In the genomic region with DNA sequence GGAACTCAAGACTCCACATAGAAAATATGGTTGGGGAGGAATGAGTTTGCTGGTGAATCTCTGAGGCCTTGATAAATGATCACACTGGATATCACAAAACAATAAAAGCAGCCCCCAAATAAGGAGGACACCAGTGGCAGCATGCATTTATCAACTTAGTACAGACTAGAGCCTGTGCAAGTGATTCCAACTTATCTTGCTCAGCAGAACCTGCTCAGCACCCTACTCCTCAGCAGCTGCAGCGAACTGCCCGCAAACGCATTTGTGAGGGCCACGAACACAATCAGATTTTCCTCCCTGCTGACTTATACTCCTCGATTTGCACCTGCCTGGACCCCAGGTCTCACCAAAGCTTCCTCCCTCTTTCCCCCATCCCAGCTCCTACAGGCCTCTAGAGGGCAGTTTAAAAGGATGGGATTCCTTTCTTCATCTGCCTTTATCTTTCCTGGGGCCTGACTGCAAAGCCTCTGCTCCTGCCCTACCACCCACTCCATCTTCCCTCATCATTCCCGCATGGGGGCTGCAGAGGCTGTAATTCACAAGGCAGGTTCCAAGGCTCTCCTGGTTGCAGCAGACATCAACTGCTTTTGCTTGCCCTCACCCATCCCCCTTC, we compare ENCODE assay signal across 1 cellular context.
TF ChIP-seq lines count a peak whose summit lies in the region.

No MANE protein-coding gene starts in this region.

TF ChIP-seq in WTC11, 78 proteins besides CTCF, POLR2A, EP300 and RAD21:
- TF ChIP-seq, protein P1, sequence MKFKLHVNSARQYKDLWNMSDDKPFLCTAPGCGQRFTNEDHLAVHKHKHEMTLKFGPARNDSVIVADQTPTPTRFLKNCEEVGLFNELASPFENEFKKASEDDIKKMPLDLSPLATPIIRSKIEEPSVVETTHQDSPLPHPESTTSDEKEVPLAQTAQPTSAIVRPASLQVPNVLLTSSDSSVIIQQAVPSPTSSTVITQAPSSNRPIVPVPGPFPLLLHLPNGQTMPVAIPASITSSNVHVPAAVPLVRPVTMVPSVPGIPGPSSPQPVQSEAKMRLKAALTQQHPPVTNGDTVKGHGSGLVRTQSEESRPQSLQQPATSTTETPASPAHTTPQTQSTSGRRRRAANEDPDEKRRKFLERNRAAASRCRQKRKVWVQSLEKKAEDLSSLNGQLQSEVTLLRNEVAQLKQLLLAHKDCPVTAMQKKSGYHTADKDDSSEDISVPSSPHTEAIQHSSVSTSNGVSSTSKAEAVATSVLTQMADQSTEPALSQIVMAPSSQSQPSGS (CRISPR knock-in tag; IDR thresholded peaks at IDR 0.05; ENCODE audit: borderline replicate concordance, low read depth), result no peak
- TF ChIP-seq ZNF423 (CRISPR knock-in tag; IDR thresholded peaks at IDR 0.05), result no peak
- TF ChIP-seq RELA (CRISPR knock-in tag; IDR thresholded peaks at IDR 0.05; ENCODE audit: borderline replicate concordance), result no peak
- TF ChIP-seq, protein P2, sequence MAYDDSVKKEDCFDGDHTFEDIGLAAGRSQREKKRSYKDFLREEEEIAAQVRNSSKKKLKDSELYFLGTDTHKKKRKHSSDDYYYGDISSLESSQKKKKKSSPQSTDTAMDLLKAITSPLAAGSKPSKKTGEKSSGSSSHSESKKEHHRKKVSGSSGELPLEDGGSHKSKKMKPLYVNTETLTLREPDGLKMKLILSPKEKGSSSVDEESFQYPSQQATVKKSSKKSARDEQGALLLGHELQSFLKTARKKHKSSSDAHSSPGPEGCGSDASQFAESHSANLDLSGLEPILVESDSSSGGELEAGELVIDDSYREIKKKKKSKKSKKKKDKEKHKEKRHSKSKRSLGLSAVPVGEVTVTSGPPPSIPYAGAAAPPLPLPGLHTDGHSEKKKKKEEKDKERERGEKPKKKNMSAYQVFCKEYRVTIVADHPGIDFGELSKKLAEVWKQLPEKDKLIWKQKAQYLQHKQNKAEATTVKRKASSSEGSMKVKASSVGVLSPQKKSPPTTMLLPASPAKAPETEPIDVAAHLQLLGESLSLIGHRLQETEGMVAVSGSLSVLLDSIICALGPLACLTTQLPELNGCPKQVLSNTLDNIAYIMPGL (CRISPR knock-in tag; IDR thresholded peaks at IDR 0.05), result no peak
- no peak for TF ChIP-seq NR1H2 (CRISPR knock-in tag; IDR thresholded peaks at IDR 0.05)
- no peak for TF ChIP-seq FOXJ3 (CRISPR knock-in tag; IDR thresholded peaks at IDR 0.05; ENCODE audit: borderline replicate concordance)
- no peak for TF ChIP-seq GTF2I (CRISPR knock-in tag; conservative IDR thresholded peaks at IDR 0.05)
- no peak for TF ChIP-seq NFYB (CRISPR knock-in tag; conservative IDR thresholded peaks at IDR 0.05; ENCODE audit: low read depth)
- TF ChIP-seq, protein P3, sequence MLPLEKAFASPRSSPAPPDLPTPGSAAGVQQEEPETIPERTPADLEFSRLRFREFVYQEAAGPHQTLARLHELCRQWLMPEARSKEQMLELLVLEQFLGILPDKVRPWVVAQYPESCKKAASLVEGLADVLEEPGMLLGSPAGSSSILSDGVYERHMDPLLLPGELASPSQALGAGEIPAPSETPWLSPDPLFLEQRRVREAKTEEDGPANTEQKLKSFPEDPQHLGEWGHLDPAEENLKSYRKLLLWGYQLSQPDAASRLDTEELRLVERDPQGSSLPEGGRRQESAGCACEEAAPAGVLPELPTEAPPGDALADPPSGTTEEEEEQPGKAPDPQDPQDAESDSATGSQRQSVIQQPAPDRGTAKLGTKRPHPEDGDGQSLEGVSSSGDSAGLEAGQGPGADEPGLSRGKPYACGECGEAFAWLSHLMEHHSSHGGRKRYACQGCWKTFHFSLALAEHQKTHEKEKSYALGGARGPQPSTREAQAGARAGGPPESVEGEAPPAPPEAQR (CRISPR knock-in tag; IDR thresholded peaks at IDR 0.05), result no peak
- TF ChIP-seq NR2C2 (CRISPR knock-in tag; IDR thresholded peaks at IDR 0.05), result no peak
- TF ChIP-seq EMX1 (CRISPR knock-in tag; IDR thresholded peaks at IDR 0.05), result no peak
- TF ChIP-seq, protein P4, sequence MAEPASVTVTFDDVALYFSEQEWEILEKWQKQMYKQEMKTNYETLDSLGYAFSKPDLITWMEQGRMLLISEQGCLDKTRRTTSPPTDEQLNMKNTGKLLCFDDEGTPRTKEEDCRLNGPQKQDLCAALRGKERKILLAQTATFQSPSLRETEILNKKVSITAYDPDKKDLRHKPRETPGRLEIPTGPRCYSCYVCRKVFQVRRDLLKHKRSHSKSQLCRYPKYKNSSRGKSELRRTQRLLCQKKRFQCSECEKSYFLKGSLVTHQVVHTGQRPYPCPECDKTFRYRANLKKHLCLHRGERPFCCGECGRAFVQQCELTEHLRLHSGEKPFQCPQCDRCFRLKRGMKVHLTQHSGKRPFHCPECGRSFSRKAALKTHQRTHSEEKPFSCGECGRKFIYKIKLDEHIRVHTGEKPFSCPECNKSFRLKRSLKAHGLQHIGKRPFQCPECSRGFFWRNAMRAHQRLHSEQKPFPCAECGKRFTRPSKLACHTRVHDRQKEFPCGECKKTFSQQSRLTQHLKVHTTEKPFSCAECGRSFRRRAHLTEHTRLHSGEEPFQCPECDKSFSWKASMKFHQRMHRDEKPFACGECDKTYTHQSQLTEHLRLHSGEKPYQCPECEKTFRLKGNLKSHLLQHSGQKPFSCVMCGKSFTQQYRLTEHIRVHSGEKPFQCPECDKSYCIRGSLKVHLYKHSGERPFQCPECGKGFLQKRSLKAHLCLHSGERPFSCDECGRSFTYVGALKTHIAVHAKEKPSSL (CRISPR knock-in tag; conservative IDR thresholded peaks at IDR 0.05), result no peak
- TF ChIP-seq ATF1 (CRISPR knock-in tag; IDR thresholded peaks at IDR 0.05), result no peak
- TF ChIP-seq, protein P5, sequence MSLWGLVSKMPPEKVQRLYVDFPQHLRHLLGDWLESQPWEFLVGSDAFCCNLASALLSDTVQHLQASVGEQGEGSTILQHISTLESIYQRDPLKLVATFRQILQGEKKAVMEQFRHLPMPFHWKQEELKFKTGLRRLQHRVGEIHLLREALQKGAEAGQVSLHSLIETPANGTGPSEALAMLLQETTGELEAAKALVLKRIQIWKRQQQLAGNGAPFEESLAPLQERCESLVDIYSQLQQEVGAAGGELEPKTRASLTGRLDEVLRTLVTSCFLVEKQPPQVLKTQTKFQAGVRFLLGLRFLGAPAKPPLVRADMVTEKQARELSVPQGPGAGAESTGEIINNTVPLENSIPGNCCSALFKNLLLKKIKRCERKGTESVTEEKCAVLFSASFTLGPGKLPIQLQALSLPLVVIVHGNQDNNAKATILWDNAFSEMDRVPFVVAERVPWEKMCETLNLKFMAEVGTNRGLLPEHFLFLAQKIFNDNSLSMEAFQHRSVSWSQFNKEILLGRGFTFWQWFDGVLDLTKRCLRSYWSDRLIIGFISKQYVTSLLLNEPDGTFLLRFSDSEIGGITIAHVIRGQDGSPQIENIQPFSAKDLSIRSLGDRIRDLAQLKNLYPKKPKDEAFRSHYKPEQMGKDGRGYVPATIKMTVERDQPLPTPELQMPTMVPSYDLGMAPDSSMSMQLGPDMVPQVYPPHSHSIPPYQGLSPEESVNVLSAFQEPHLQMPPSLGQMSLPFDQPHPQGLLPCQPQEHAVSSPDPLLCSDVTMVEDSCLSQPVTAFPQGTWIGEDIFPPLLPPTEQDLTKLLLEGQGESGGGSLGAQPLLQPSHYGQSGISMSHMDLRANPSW (CRISPR knock-in tag; conservative IDR thresholded peaks at IDR 0.05; ENCODE audit: low read depth), result no peak
- no peak for TF ChIP-seq CBFB (CRISPR knock-in tag; IDR thresholded peaks at IDR 0.05; ENCODE audit: low read depth)
